ENCODE assay signal across 8 cellular contexts in the genomic region with DNA sequence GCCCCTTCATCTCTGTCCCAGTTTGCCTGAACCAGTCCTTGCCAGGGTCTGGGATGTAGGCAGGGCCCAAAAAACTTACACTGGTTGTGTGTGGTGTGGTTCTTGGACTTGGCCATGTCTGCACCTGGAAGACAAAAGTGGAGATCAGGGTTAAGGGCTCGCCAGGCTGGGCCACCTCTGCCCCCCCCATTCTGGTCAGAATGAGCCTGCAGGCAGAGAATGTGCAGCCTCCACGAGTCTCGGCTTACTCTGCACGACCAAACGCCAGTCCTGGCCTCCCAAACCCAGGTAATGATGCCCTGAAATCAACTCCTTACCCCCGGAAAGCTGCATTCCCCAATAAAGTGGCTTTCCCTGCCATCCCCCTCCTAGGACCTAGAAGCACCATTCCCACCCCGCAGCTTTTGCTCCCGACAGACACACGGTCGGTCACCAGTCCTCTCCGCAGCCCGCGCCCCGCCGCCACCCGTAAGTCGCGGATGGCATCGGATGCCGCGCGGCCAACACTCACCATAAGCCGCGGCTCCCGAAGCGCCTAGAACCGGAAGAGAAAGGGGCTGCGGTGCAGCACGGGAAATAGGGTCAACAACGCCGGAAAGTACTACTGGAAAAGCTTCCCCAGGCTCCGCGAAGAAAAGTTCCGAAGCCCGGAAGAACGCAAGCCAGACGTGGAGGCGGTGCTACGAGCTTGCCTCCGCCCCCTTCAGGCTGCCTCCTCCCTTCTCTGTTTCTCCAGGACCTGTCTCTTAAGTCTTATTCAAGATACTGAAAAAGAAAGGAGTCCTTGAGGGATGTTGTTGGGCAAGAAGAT. TPM values are rescaled to one million over a fixed set of nuclear protein-coding genes. Genes with fewer than 3 reads are reported as not detected.
DNase-seq lines count a peak whose midpoint lies in the region; ATAC-seq, FAIRE-seq and TF ChIP-seq lines count a peak whose summit lies in the region.

A gene (minus strand): TSS at position 550 of the 811 bp plus-strand sequence. CDS start 434 bp downstream, at position 116.

- H3K9me1 ChIP-seq in endothelial cell of umbilical vein (replicated peaks; ENCODE audit: control insufficient read depth, extremely low read depth, insufficient read depth, low read length): no peaks in the 10 kb centered on the region

- H3K9ac ChIP-seq in endothelial cell of umbilical vein (replicated peaks; ENCODE audit: extremely low read depth, insufficient read depth, low read length): peak within 1 kb of the TSS; percentile 99

- H4K20me1 ChIP-seq in OCI-LY7 (ENCODE audit: insufficient read depth, low read length) (peaks cover 12% of the 10 kb centered on the region; the same call in 1 of the 2 replicates), endothelial cell of umbilical vein (replicated peaks; ENCODE audit: control insufficient read depth, extremely low read depth, insufficient read depth, low read length) (no peaks in the 10 kb centered on the region)

- H3K27me3 ChIP-seq in endothelial cell of umbilical vein (ENCODE audit: control insufficient read depth in 2 of 2, insufficient read depth in 2 of 2, low read length in 2 of 2) (no peaks in the 10 kb centered on the region), mononuclear cell (ENCODE audit: insufficient read depth, low read length) (no peaks in the 10 kb centered on the region)

- no peak for FAIRE-seq in D721Med (lab: Jason Lieb, UNC)
- peak; percentile 98 for FAIRE-seq in endothelial cell of umbilical vein (lab: Jason Lieb, UNC)

- peak; percentile 97 for TF ChIP-seq POLR2A in endothelial cell of umbilical vein (IDR thresholded peaks at IDR 0.05; ENCODE audit: low read depth, low read length)

- H3K36me3 ChIP-seq in OCI-LY7 (ENCODE audit: insufficient read depth, low read length) (peaks cover 44% of the 10 kb centered on the region), endothelial cell of umbilical vein (ENCODE audit: control insufficient read depth in 2 of 2, extremely low read depth in 1 of 2, insufficient read depth in 2 of 2, low read length in 2 of 2) (peaks cover 16 to 20% of the 10 kb centered on the region in 2 experiments)

- POLR2A ChIA-PET in OCI-LY7 (lab: Charles Lee) (interaction anchor here (0.7 to 2.4 kb wide), 5 partner anchors 22 to 61 kb away, joined by 3 to 11 read pairs (median 3); a partner anchor contains a TSS), endothelial cell of umbilical vein (lab: Charles Lee) (interaction anchor here (0.6 to 2.2 kb wide), 8 partner anchors 9 to 159 kb away, joined by 3 to 15 read pairs (median 6); a partner anchor contains a TSS)

- peak within 1 kb of the TSS; percentile 96 for H3K4me2 ChIP-seq in OCI-LY7 (ENCODE audit: low read length)
- peak within 1 kb of the TSS; percentile 91 for H3K4me2 ChIP-seq in endothelial cell of umbilical vein (ENCODE audit: insufficient read depth, low read length)

- peaks cover 29% of the 10 kb centered on the region for H3K4me1 ChIP-seq in OCI-LY7 (ENCODE audit: insufficient read depth, low read length, poor library complexity, severe bottlenecking)
- H3K4me1 ChIP-seq in endothelial cell of umbilical vein (ENCODE audit: control insufficient read depth, extremely low read depth, insufficient read depth, low read length): peaks cover 19% of the 10 kb centered on the region
- H3K4me1 ChIP-seq in mononuclear cell (ENCODE audit: insufficient read depth, low read length): peaks cover 14% of the 10 kb centered on the region

- H3K79me2 ChIP-seq in OCI-LY7 (ENCODE audit: insufficient read depth, low read depth, low read length) (peaks cover 27% of the 10 kb centered on the region), endothelial cell of umbilical vein (ENCODE audit: control insufficient read depth, insufficient read depth, low read length) (peaks cover 30% of the 10 kb centered on the region)

- H3K9me2 ChIP-seq in OCI-LY7 (ENCODE audit: insufficient read depth, low read length): no peaks in the 10 kb centered on the region

- BruUV-seq in OCI-LY7 (replicated peaks; lab: Mats Ljungman, UMichigan) (no TSS peak), endothelial cell of umbilical vein (replicated peaks; lab: Mats Ljungman, UMichigan) (no TSS peak)

- CTCF ChIA-PET in OCI-LY7 (lab: Charles Lee; ENCODE audit: unreplicated experiment): no interaction called here
- CTCF ChIA-PET in endothelial cell of umbilical vein (lab: Charles Lee): interaction anchor here (0.7 to 2.7 kb wide), 14 partner anchors 13 to 159 kb away, joined by 3 to 13 read pairs (median 4); a partner anchor contains a TSS

- dilution Hi-C loops in endothelial cell of umbilical vein (cut with MboI; ENCODE audit: extremely low pct_ligation_motif_present, low sequenced_read_pairs): loop anchor here (10.0 kb wide), 1 partner anchor 149 kb away; no protein-coding TSS in a partner anchor

- no peaks in the 10 kb centered on the region for H3K9me3 ChIP-seq in OCI-LY7 (ENCODE audit: low read length)
- H3K9me3 ChIP-seq in endothelial cell of umbilical vein (replicated peaks; ENCODE audit: control insufficient read depth, insufficient read depth, low read length): no peaks in the 10 kb centered on the region
- H3K9me3 ChIP-seq in mononuclear cell (ENCODE audit: low read depth, low read length): no peaks in the 10 kb centered on the region

- TF ChIP-seq CTCF in D721Med (IDR thresholded peaks at IDR 0.05; ENCODE audit: insufficient read depth, missing control alignments) (peak; percentile 10), OCI-LY7 (conservative IDR thresholded peaks at IDR 0.05; ENCODE audit: low read length) (no peak), endothelial cell of umbilical vein (IDR thresholded peaks at IDR 0.05; ENCODE audit: extremely low read depth in 1 of 2, insufficient read depth in 1 of 2, low read depth in 1 of 2, low read length in 2 of 2) (no peak)

- H2AFZ ChIP-seq in OCI-LY7 (ENCODE audit: low read length) (peak within 1 kb of the TSS; percentile 47; the same call in 1 of the 2 replicates), endothelial cell of umbilical vein (ENCODE audit: low read depth, low read length) (peak within 1 kb of the TSS; percentile 52)

- peak; percentile 83 for ATAC-seq in GM21515 (IDR thresholded peaks at IDR 0.05; ENCODE audit: unreplicated experiment)

- intact Hi-C loops in OCI-LY7 (cut with micrococcal nuclease; ENCODE audit: unreplicated experiment) (loop anchor here (1.0 to 2.0 kb wide), 2 partner anchors 21 to 53 kb away; a partner anchor contains a TSS), endothelial cell of umbilical vein (cut with micrococcal nuclease) (loop anchor here (1.0 kb wide), 2 partner anchors 12 to 53 kb away; a partner anchor contains a TSS)

- H3K4me3 ChIP-seq in OCI-LY7 (ENCODE audit: low read depth, low read length, poor library complexity, severe bottlenecking): peak within 1 kb of the TSS; percentile 96
- peak within 1 kb of the TSS; percentile 67 to 96 (median 91) for H3K4me3 ChIP-seq in endothelial cell of umbilical vein (replicated peaks in 1 of 3; ENCODE audit: insufficient read depth in 1 of 3, low read depth in 1 of 3, low read length in 3 of 3)
- H3K4me3 ChIP-seq in mononuclear cell (ENCODE audit: low read length): peak within 1 kb of the TSS; percentile 64

- peak; percentile 88 for DNase-seq in D721Med (ENCODE audit: insufficient read length, low spot score)
- peak; percentile 86 for DNase-seq in HuH-7 (ENCODE audit: low spot score)
- DNase-seq in OCI-LY7 (ENCODE audit: low spot score): peak; percentile 96
- peak; percentile 91 for DNase-seq in activated CD8-positive, alpha-beta memory T cell treated with anti-CD3 and anti-CD28 coated beads, Interleukin-2, amount 50 U/mL, for 48 hours
- peak; percentile 96 for DNase-seq in endothelial cell of umbilical vein (ENCODE audit: low read depth, low spot score)
- peak; percentile 78 to 85 for DNase-seq in stimulated activated CD8-positive, alpha-beta memory T cell treated with anti-CD3 and anti-CD28 coated beads, Interleukin-2, amount 100 ng/mL, for 48 hours (ENCODE audit: low read depth in 2 of 2)

- H3K27ac ChIP-seq in OCI-LY7 (ENCODE audit: low read depth, low read length, poor library complexity, severe bottlenecking): peak within 1 kb of the TSS; percentile 60
- H3K27ac ChIP-seq in endothelial cell of umbilical vein (ENCODE audit: insufficient read depth, low read depth, low read length): peak within 1 kb of the TSS; percentile 89

TF ChIP-seq in endothelial cell of umbilical vein, 7 proteins besides CTCF, POLR2A, EP300 and RAD21:
- TF ChIP-seq POLR2AphosphoS5 (IDR thresholded peaks at IDR 0.05; ENCODE audit: insufficient read depth, low read depth, low read length) (peak; percentile 97), FOS (IDR thresholded peaks at IDR 0.05; ENCODE audit: borderline replicate concordance, insufficient read depth, low read length) (no peak), MYC (IDR thresholded peaks at IDR 0.05; ENCODE audit: low read depth, low read length) (peak; percentile 77)
- TF ChIP-seq, protein P1, sequence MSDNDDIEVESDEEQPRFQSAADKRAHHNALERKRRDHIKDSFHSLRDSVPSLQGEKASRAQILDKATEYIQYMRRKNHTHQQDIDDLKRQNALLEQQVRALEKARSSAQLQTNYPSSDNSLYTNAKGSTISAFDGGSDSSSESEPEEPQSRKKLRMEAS (IDR thresholded peaks at IDR 0.05; ENCODE audit: insufficient read depth, insufficient read length): no peak
TF ChIP-seq in endothelial cell of umbilical vein: peak in this region for 2.

RNA-seq across cellular contexts. Expression of the gene that starts here (rescaled TPM):
- total RNA-seq in OCI-LY7 (2014; rRNA removed; shearing (Covaris generic)): 1,739 and 1,781 TPM in 2 replicates
- total RNA-seq in OCI-LY7 (2022) (1,513 and 1,535 TPM in 2 replicates), endothelial cell of umbilical vein (1,127 and 1,236 TPM in 2 replicates), mononuclear cell (1,675 TPM)
- 2,177 and 2,233 TPM in 2 replicates for polyA plus RNA-seq in endothelial cell of umbilical vein
- polyA plus RNA-seq in endothelial cell of umbilical vein (2011; cell fraction: cytosol; rRNA removed): 2,878 and 3,285 TPM in 2 replicates
- 757 and 761 TPM in 2 replicates for polyA plus RNA-seq in endothelial cell of umbilical vein (2011; cell fraction: nucleus; rRNA removed)
- polyA plus RNA-seq in endothelial cell of umbilical vein (2012): 1,767 and 2,009 TPM in 2 replicates
- 662 and 669 TPM in 2 replicates for polyA minus RNA-seq in endothelial cell of umbilical vein
- 1,316 TPM for polyA minus RNA-seq in endothelial cell of umbilical vein (2011; cell fraction: cytosol; rRNA and poly(A)+ RNA removed)
- polyA minus RNA-seq in endothelial cell of umbilical vein (2011; cell fraction: nucleus; rRNA and poly(A)+ RNA removed): 163 and 166 TPM in 2 replicates

Comparison
In these comparisons a context has a peak if more than half of its experiments do, and no peak if none do; other contexts are left out.
1. Peak in every context shown above with its lines: DNase-seq, ATAC-seq, H3K4me3 ChIP-seq and H3K27ac ChIP-seq.